Comparison of ENCODE assay signal across 10 cellular contexts in genomic region chr3:14435175-14436011, GRCh38. TPM values are rescaled to one million over a fixed set of nuclear protein-coding genes. Genes with fewer than 3 reads are reported as not detected.
DNase-seq lines count a peak whose midpoint lies in the region; ATAC-seq and TF ChIP-seq lines count a peak whose summit lies in the region.
"Had no signal": no experiment of that assay in that cellular context is flagged by ENCODE, and none has a peak within 500 bp of the region (broad histone marks: within the 10 kb centered on the region; RNA-seq: fewer than 3 reads in every experiment).

No MANE protein-coding gene starts in this region.

- H3K27me3 ChIP-seq in heart right ventricle (peaks cover 0 to 22% (median 0%) of the 10 kb centered on the region in 7 donors), adrenal gland (no peaks in the 10 kb centered on the region), upper lobe of left lung (no peaks in the 10 kb centered on the region)

- H3K36me3 ChIP-seq in heart right ventricle, result no peaks in the 10 kb centered on the region
- no peaks in the 10 kb centered on the region for H3K36me3 ChIP-seq in adrenal gland (replicated peaks in 1 of 2)
- H3K36me3 ChIP-seq in upper lobe of left lung, result no peaks in the 10 kb centered on the region

- ATAC-seq in heart right ventricle (peak in 6 of 8 donors; percentile 10 to 51 (median 23)), Right ventricle myocardium inferior (no peak), upper lobe of left lung (ENCODE audit: low FRiP score in 2 of 2) (no peak), HG03342 (IDR thresholded peaks at IDR 0.05; ENCODE audit: unreplicated experiment) (no peak)

- peaks cover 43 to 100% (median 97%) of the 10 kb centered on the region in 9 donors for H3K4me1 ChIP-seq in heart right ventricle
- H3K4me1 ChIP-seq in adrenal gland (replicated peaks in 1 of 2), result peaks cover 66 to 87% of the 10 kb centered on the region in 2 donors
- H3K4me1 ChIP-seq in upper lobe of left lung, result peaks cover 90 to 99% (median 96%) of the 10 kb centered on the region in 4 donors

- TF ChIP-seq POLR2A in adrenal gland (IDR thresholded peaks at IDR 0.05), result no peak
- TF ChIP-seq POLR2A in upper lobe of left lung (IDR thresholded peaks at IDR 0.05), result no peak

- H3K27ac ChIP-seq in heart right ventricle (peak overlapping the region in 9 of 10 donors; percentile 33 to 95 (median 71)), adrenal gland (peak overlapping the region; percentile 36 to 94 (median 83)), upper lobe of left lung (peak overlapping the region; percentile 86 to 96 (median 94))

- intact Hi-C loops in heart right ventricle (cut with DNase I) (loop anchor here in 2 of 10 donors (2.0 to 5.0 kb wide), 2 partner anchors 17 to 33 kb away; partner anchors contain the start of gene SLC6A6 (in 1 of the 2)), Right ventricle myocardium inferior (cut with DNase I) (no loop called here), adrenal gland (cut with DNase I) (no loop called here)

- H3K9me3 ChIP-seq in heart right ventricle (no peaks in the 10 kb centered on the region), adrenal gland (replicated peaks in 1 of 3) (no peaks in the 10 kb centered on the region), upper lobe of left lung (no peaks in the 10 kb centered on the region)

- peak in 2 of 4 donors; percentile 53 to 77 for TF ChIP-seq EP300 in upper lobe of left lung (IDR thresholded peaks at IDR 0.05)

- DNase-seq in heart right ventricle (peak in 1 of 2 donors; percentile 57), Right ventricle myocardium inferior (ENCODE audit: missing footprints) (no peak), adrenal gland (peak in 4 of 7 donors; percentile 47 to 60 (median 55)), lung microvascular endothelial cell (ENCODE audit: low read depth in 2 of 2) (peak; percentile 89 to 90), upper lobe of left lung (peak in 1 of 2 donors; percentile 67), DMS53 (lab: John Stamatoyannopoulos, UW) (no peak)
- DNase-seq in stimulated activated CD8-positive, alpha-beta memory T cell treated with anti-CD3 and anti-CD28 coated beads, Interleukin-4, amount 100 ng/mL, for 48 hours, result no peak
- DNase-seq: NCI-H2081 treated with DMSO at 0.1 percent for 48 hours, retina had no signal

- 64 to 73% methylated on average over 17 to 18 of the region's 18 CpGs for WGBS in heart right ventricle, 2 donors
- WGBS in adrenal gland, 4 donors, result 71 to 76% (median 71%) methylated on average over 17 to 18 of the region's 18 CpGs
- WGBS in upper lobe of left lung, 2 donors, result 44 to 61% methylated on average over 11 to 18 of the region's 18 CpGs

- TF ChIP-seq CTCF in heart right ventricle (IDR thresholded peaks at IDR 0.05) (no peak), adrenal gland (IDR thresholded peaks at IDR 0.05) (no peak), upper lobe of left lung (IDR thresholded peaks at IDR 0.05) (no peak)

- H3K4me3 ChIP-seq in heart right ventricle, result no peak overlapping the region
- H3K4me3 ChIP-seq in adrenal gland, result no peak overlapping the region
- peak overlapping the region in 1 of 4 donors; percentile 18 for H3K4me3 ChIP-seq in upper lobe of left lung

RNA-seq across cellular contexts. Expression of gene SLC6A6, which starts 33.0 kb away (rescaled TPM):
- total RNA-seq in heart right ventricle (10 to 100 TPM; 11.4 to 68.7 (median 44.0) TPM), Right ventricle myocardium inferior (14.3 TPM), adrenal gland (100 to 1,000 TPM in 3 of 8 donors, 10 to 100 TPM in 5; 71.8 to 197 (median 90.6) TPM), lung microvascular endothelial cell (8.5 and 13.5 TPM in 2 replicates), upper lobe of left lung (100 to 1,000 TPM in 2 of 6 donors, 10 to 100 TPM in 4; 60.6 to 154 (median 92.8) TPM)
- polyA plus RNA-seq in heart right ventricle (10 to 100 TPM in 1 of 2 donors, 1 to 10 TPM in 1; 7.7 to 55.4 TPM), adrenal gland (10 to 100 TPM; 10.6 to 80.8 (median 13.0) TPM)

Comparison
In these comparisons a context has a peak if more than half of its experiments do, and no peak if none do; other contexts are left out.
1. ATAC-seq: peak in heart right ventricle (6 of 8); none in Right ventricle myocardium inferior (single experiment), upper lobe of left lung (0 of 2) and HG03342 (single experiment).
2. DNase-seq: peak in adrenal gland (4 of 7) and lung microvascular endothelial cell (2 of 2); none in Right ventricle myocardium inferior (single experiment), DMS53 (single experiment) and stimulated activated CD8-positive, alpha-beta memory T cell treated with anti-CD3 and anti-CD28 coated beads, Interleukin-4, amount 100 ng/mL, for 48 hours (single experiment).
3. Peak in every context shown above with its lines, with median percentiles within 50 percentile points of each other: H3K27ac ChIP-seq.